In genomic region chr19:4758659-4759058, GRCh38 we compare ENCODE assay signal across 33 cellular contexts.
"Had no signal": no experiment of that assay in that cellular context is flagged by ENCODE, and none has a peak within 500 bp of the region (broad histone marks: within the 10 kb centered on the region; RNA-seq: fewer than 3 reads in every experiment).

No MANE protein-coding gene starts in this region.

- H3K4me3 ChIP-seq: ascending aorta, MG63, Peyer's patch, SJSA1 had no signal

- H3K27me3 ChIP-seq: ascending aorta, MG63, Peyer's patch had no signal

- H3K9me3 Mint-ChIP-seq: activated CD4-positive, alpha-beta T cell treated with anti-CD3 and anti-CD28 coated beads, Interleukin-2, amount 10 ng/mL, durations not matched to agents 7 days and 5 days; activated naive CD4-positive, alpha-beta T cell treated with anti-CD3 and anti-CD28 coated beads, Interleukin-2, amount 50 U/mL, for 24 hours; activated naive CD8-positive, alpha-beta T cell treated with anti-CD3 and anti-CD28 coated beads, Interleukin-2, amount 10 ng/mL, durations not matched to agents 7 days and 5 days; activated T-cell treated with anti-CD3 and anti-CD28 coated beads, Interleukin-2, amount 50 U/mL, for 24 hours; activated T-helper 2 cell treated with anti-CD3 and anti-CD28 coated beads, Interferon-gamma antibody, Interleukin-2, Interleukin-4, amounts not matched to agents 10 μg/mL and 5 μg/mL and 100 μg/mL, durations not matched to agents 14 hours and 24 hours and 36 hours; T-helper 1 cell treated with Interleukin-12 subunit alpha and Interleukin-12 subunit beta and Interleukin-4 antibody, amounts not matched to agents 30 μg/mL and 1 μg/mL, for 36 hours; T-helper 2 cell treated with Interferon-gamma antibody and Interleukin-4, amounts not matched to agents 5 μg/mL and 100 μg/mL, for 36 hours; WTC11 had no signal

- H3K27ac Mint-ChIP-seq: activated CD4-positive, alpha-beta T cell treated with anti-CD3 and anti-CD28 coated beads for 36 hours; activated CD4-positive, alpha-beta T cell treated with anti-CD3 and anti-CD28 coated beads, Interleukin-2, amount 10 ng/mL, durations not matched to agents 7 days and 5 days; activated CD8-positive, alpha-beta T cell treated with anti-CD3 and anti-CD28 coated beads, Interleukin-2, amount 10 ng/mL, durations not matched to agents 7 days and 5 days; activated naive CD4-positive, alpha-beta T cell treated with anti-CD3 and anti-CD28 coated beads, Interleukin-2, amount 50 U/mL, for 24 hours; activated naive CD8-positive, alpha-beta T cell treated with anti-CD3 and anti-CD28 coated beads, Interleukin-2, amount 10 ng/mL, durations not matched to agents 7 days and 5 days; activated T-cell treated with anti-CD3 and anti-CD28 coated beads, Interleukin-2, amount 50 U/mL, for 24 hours; activated T-helper 2 cell treated with anti-CD3 and anti-CD28 coated beads, Interferon-gamma antibody, Interleukin-2, Interleukin-4, amounts not matched to agents 10 μg/mL and 5 μg/mL and 100 μg/mL, durations not matched to agents 14 hours and 24 hours and 36 hours; T-helper 1 cell treated with Interleukin-12 subunit alpha and Interleukin-12 subunit beta and Interleukin-4 antibody, amounts not matched to agents 30 μg/mL and 1 μg/mL, for 36 hours; T-helper 2 cell treated with Interferon-gamma antibody and Interleukin-4, amounts not matched to agents 5 μg/mL and 100 μg/mL, for 36 hours; WTC11 had no signal

- H3K4me3 Mint-ChIP-seq: activated CD4-positive, alpha-beta T cell treated with anti-CD3 and anti-CD28 coated beads, Interleukin-2, amount 10 ng/mL, durations not matched to agents 7 days and 5 days; activated CD8-positive, alpha-beta T cell treated with anti-CD3 and anti-CD28 coated beads, Interleukin-2, amount 10 ng/mL, durations not matched to agents 7 days and 5 days; activated naive CD4-positive, alpha-beta T cell treated with anti-CD3 and anti-CD28 coated beads, Interleukin-2, amount 50 U/mL, for 24 hours; activated naive CD8-positive, alpha-beta T cell treated with anti-CD3 and anti-CD28 coated beads, Interleukin-2, amount 10 ng/mL, durations not matched to agents 7 days and 5 days; T-helper 1 cell treated with Interleukin-12 subunit alpha and Interleukin-12 subunit beta and Interleukin-4 antibody, amounts not matched to agents 30 μg/mL and 1 μg/mL, for 36 hours; T-helper 2 cell treated with Interferon-gamma antibody and Interleukin-4, amounts not matched to agents 5 μg/mL and 100 μg/mL, for 36 hours had no signal

- H3K9me2 ChIP-seq: SK-N-SH had no signal

- H3K9me3 ChIP-seq: ascending aorta, breast epithelium, MG63, SJSA1, SK-N-SH had no signal

- H3K36me3 ChIP-seq: ascending aorta, breast epithelium, MG63, Peyer's patch, SJSA1 had no signal

- ATAC-seq: activated CD4-positive, CD25-positive, alpha-beta regulatory T cell treated with anti-CD3 and anti-CD28 coated beads, Interleukin-2, amount 50 U/mL, for 24 hours had no signal

- DNase-seq: activated CD4-positive, alpha-beta T cell treated with anti-CD3 and anti-CD28 coated beads for 36 hours; activated CD4-positive, alpha-beta T cell treated with anti-CD3 and anti-CD28 coated beads, Interleukin-2, amount 10 ng/mL, durations not matched to agents 7 days and 5 days; activated CD4-positive, alpha-beta T cell treated with anti-CD3 and anti-CD28 coated beads, Interleukin-2, amount 50 U/mL, for 48 hours; activated CD8-positive, alpha-beta T cell treated with anti-CD3 and anti-CD28 coated beads, Interleukin-2, amount 10 ng/mL, durations not matched to agents 7 days and 5 days; activated gamma-delta T cell; activated naive CD4-positive, alpha-beta T cell treated with Interleukin-2 at 50 U/mL for 16 hours; activated naive CD8-positive, alpha-beta T cell treated with anti-CD3 and anti-CD28 coated beads, Interleukin-2, amount 10 ng/mL, durations not matched to agents 7 days and 5 days; activated T-cell treated with anti-CD3 and anti-CD28 coated beads, Interleukin-2, amount 50 U/mL, for 24 hours; amygdala; Kasumi-1; KG1; MG63; NCI-H1048; NCI-H1105 treated with DMSO at 0.1 percent for 48 hours; NCI-H1436; NCI-H1694; NCI-H1930; NCI-H345; NCI-H524 treated with DMSO at 0.1 percent for 48 hours; PC-3; Peyer's patch; RPMI8226; SHP77 treated with DMSO at 0.1 percent for 48 hours; SK-N-SH had no signal

- H3K9ac ChIP-seq: SK-N-SH had no signal

- H3K27ac ChIP-seq: ascending aorta, breast epithelium, Peyer's patch, SJSA1 had no signal

- H3K36me3 Mint-ChIP-seq: activated naive CD4-positive, alpha-beta T cell treated with anti-CD3 and anti-CD28 coated beads, Interleukin-2, amount 50 U/mL, for 24 hours; activated naive CD8-positive, alpha-beta T cell treated with anti-CD3 and anti-CD28 coated beads, Interleukin-2, amount 10 ng/mL, durations not matched to agents 7 days and 5 days; WTC11 had no signal
